ENCODE assay signal across 8 cellular contexts in genomic region chr22:50469377-50470305, GRCh38. TPM values are rescaled to one million over a fixed set of nuclear protein-coding genes. Genes with fewer than 3 reads are reported as not detected.
DNase-seq lines count a peak whose midpoint lies in the region; ATAC-seq and TF ChIP-seq lines count a peak whose summit lies in the region.

No MANE protein-coding gene starts in this region.

- H3K27me3 ChIP-seq in HL-60 (ENCODE audit: insufficient read depth, poor library complexity, severe bottlenecking): no peaks in the 10 kb centered on the region

- H3K27me3 Mint-ChIP-seq in Calu3 (ENCODE audit: unreplicated experiment): no peaks in the 10 kb centered on the region

- BruUV-seq in Calu3 (replicated peaks; lab: Mats Ljungman, UMichigan): no TSS peak

- peaks cover 74% of the 10 kb centered on the region for H3K36me3 Mint-ChIP-seq in Calu3 (ENCODE audit: insufficient read depth, unreplicated experiment)

- CTCF ChIA-PET in Calu3 (lab: Charles Lee): interaction anchor here (0.5 to 1.6 kb wide), 8 partner anchors 10 to 151 kb away, joined by 3 to 6 read pairs (median 4); no protein-coding TSS in a partner anchor

- H3K4me1 Mint-ChIP-seq in Calu3 (ENCODE audit: low read depth, unreplicated experiment): peaks cover 42% of the 10 kb centered on the region

- H3K27ac ChIP-seq in HL-60 (replicated peaks): peak overlapping the region; percentile 66

- peak overlapping the region; percentile 61 for H3K27ac Mint-ChIP-seq in Calu3 (ENCODE audit: unreplicated experiment)

- no peaks in the 10 kb centered on the region for H3K9me3 Mint-ChIP-seq in Calu3 (ENCODE audit: low read depth, unreplicated experiment)

- no peak for TF ChIP-seq CTCF in Calu3 (IDR thresholded peaks at IDR 0.05; ENCODE audit: unreplicated experiment)
- no peak for TF ChIP-seq CTCF in HL-60 (IDR thresholded peaks at IDR 0.05; ENCODE audit: insufficient read depth, low read length)

- ATAC-seq in GM19455 (IDR thresholded peaks at IDR 0.05; ENCODE audit: unreplicated experiment): peak; percentile 41

- DNase-seq in Calu3 (peak; percentile 94), HL-60 (ENCODE audit: low read depth in 1 of 2, low spot score in 1 of 2) (peak; percentile 85 to 93), SIG-M5 (lab: John Stamatoyannopoulos, UW) (peak; percentile 46), activated gamma-delta T cell treated with Interleukin-2 at 50 U/mL for 16 hours (peak; percentile 100), iris pigment epithelial cell (ENCODE audit: low read depth) (peak; percentile 40), midbrain (lab: John Stamatoyannopoulos, UW) (no peak)
- peak; percentile 88 to 96 for DNase-seq in stimulated activated CD8-positive, alpha-beta memory T cell treated with anti-CD3 and anti-CD28 coated beads, Interleukin-4, amount 100 ng/mL, for 1 hour (ENCODE audit: low read depth in 2 of 2, low spot score in 1 of 2)

- peak overlapping the region; percentile 57 for H3K4me3 Mint-ChIP-seq in Calu3 (ENCODE audit: low read depth, unreplicated experiment)

- intact Hi-C loops in Calu3 (cut with micrococcal nuclease; ENCODE audit: unreplicated experiment): no loop called here

- no peak overlapping the region for H3K4me3 ChIP-seq in HL-60 (replicated peaks; ENCODE audit: insufficient read depth, low read length)

RNA-seq across cellular contexts. Expression of gene SBF1, which starts 5.2 kb away (rescaled TPM):
- 102 and 104 TPM in 2 replicates for total RNA-seq in Calu3 (2022)

RNA-seq across cellular contexts. Expression of gene ADM2, which starts 11.7 kb away (rescaled TPM):
- 10.2 and 13.6 TPM in 2 replicates for total RNA-seq in Calu3 (2022)

RNA-seq across cellular contexts. Expression of gene MIOX, which starts 17.0 kb away (rescaled TPM):
- total RNA-seq in Calu3 (2022): 0.45 TPM in 1 of 2 replicates, not detected in the other

RNA-seq across cellular contexts. Expression of gene LMF2, which starts 37.9 kb away (rescaled TPM):
- 85.2 and 87.1 TPM in 2 replicates for total RNA-seq in Calu3 (2022)

RNA-seq across cellular contexts. Expression of gene NCAPH2, which starts 38.4 kb away (rescaled TPM):
- 73.2 and 92.0 TPM in 2 replicates for total RNA-seq in Calu3 (2022)
